ENCODE assay signal across 8 cellular contexts in genomic region chr5:150410524-150411244, GRCh38. TPM values are rescaled to one million over a fixed set of nuclear protein-coding genes. Genes with fewer than 3 reads are reported as not detected.
DNase-seq lines count a peak whose midpoint lies in the region; ATAC-seq and TF ChIP-seq lines count a peak whose summit lies in the region.

No MANE protein-coding gene starts in this region.

- intact Hi-C loops in A673 (cut with micrococcal nuclease; ENCODE audit: unreplicated experiment) (no loop called here), stomach (cut with DNase I; ENCODE audit: low total_unique reads) (no loop called here), posterior vena cava (cut with DNase I) (no loop called here)

- DNase-seq in A673 (ENCODE audit: low spot score) (peak; percentile 76), NCI-H2196 (lab: John Stamatoyannopoulos, UW; ENCODE audit: unreplicated experiment) (peak; percentile 70), WERI-Rb-1 (peak; percentile 56), lung (ENCODE audit: low spot score) (peak; percentile 78), stomach (peak; percentile 79), posterior vena cava (ENCODE audit: low spot score) (no peak)
- DNase-seq in effector CD4-positive, alpha-beta T cell: peak; percentile 42

- H3K4me3 ChIP-seq in A673 (ENCODE audit: low read depth, low read length, poor library complexity, severe bottlenecking) (no peak overlapping the region), WERI-Rb-1 (ENCODE audit: low read depth, low read length) (no peak overlapping the region), lung (peak overlapping the region; percentile 14), stomach (peak overlapping the region; percentile 46 to 57 (median 52))

- WGBS in lung, 2 donors: 7% methylated on average over 4 of the region's 4 CpGs
- 11 to 16% (median 13%) methylated on average over 4 of the region's 4 CpGs for WGBS in stomach, 5 donors

- POLR2A ChIA-PET in A673 (lab: Charles Lee; ENCODE audit: low non-redundant PET): interaction anchor here (0.6 kb wide), 1 partner anchor 158 kb away, joined by 3 read pairs; no protein-coding TSS in a partner anchor

- no TSS peak for BruUV-seq in A673 (replicated peaks; lab: Mats Ljungman, UMichigan)

- H3K36me3 ChIP-seq in A673 (ENCODE audit: insufficient read depth, low read length, poor library complexity, severe bottlenecking): no peaks in the 10 kb centered on the region
- H3K36me3 ChIP-seq in WERI-Rb-1: no peaks in the 10 kb centered on the region
- peaks cover 0 to 14% of the 10 kb centered on the region in 2 donors for H3K36me3 ChIP-seq in lung (ENCODE audit: control insufficient read depth in 2 of 2, insufficient read depth in 2 of 2, low read length in 2 of 2)
- H3K36me3 ChIP-seq in stomach: peaks cover 8 to 34% (median 15%) of the 10 kb centered on the region in 4 donors

- CTCF ChIA-PET in A673 (lab: Charles Lee): interaction anchor here (0.7 kb wide), 1 partner anchor 992 kb away, joined by 4 read pairs; no protein-coding TSS in a partner anchor

- TF ChIP-seq POLR2A in stomach (IDR thresholded peaks at IDR 0.05): no peak

- H3K27ac ChIP-seq in A673 (ENCODE audit: low read depth, low read length, poor library complexity, severe bottlenecking) (no peak overlapping the region), WERI-Rb-1 (peak overlapping the region; percentile 36), lung (ENCODE audit: low read depth in 1 of 2, low read length in 1 of 2) (peak overlapping the region; percentile 39 to 98), stomach (peak overlapping the region; percentile 83 to 96 (median 86))

- H3K9me3 ChIP-seq in A673 (ENCODE audit: low read depth, low read length, poor library complexity, severe bottlenecking) (no peaks in the 10 kb centered on the region), WERI-Rb-1 (ENCODE audit: severe bottlenecking) (no peaks in the 10 kb centered on the region), lung (ENCODE audit: control insufficient read depth in 2 of 2, insufficient read depth in 1 of 2, low read length in 1 of 2) (no peaks in the 10 kb centered on the region), stomach (no peaks in the 10 kb centered on the region)

- H3K27me3 ChIP-seq in A673 (replicated peaks; ENCODE audit: insufficient read depth, low read depth, low read length, poor library complexity): no peaks in the 10 kb centered on the region
- H3K27me3 ChIP-seq in WERI-Rb-1 (ENCODE audit: insufficient read depth, low read depth, severe bottlenecking): no peaks in the 10 kb centered on the region
- no peaks in the 10 kb centered on the region for H3K27me3 ChIP-seq in lung (ENCODE audit: control insufficient read depth, insufficient read depth)
- no peaks in the 10 kb centered on the region for H3K27me3 ChIP-seq in stomach

- TF ChIP-seq CTCF in A673 (conservative IDR thresholded peaks at IDR 0.05; ENCODE audit: low read depth, low read length): no peak
- no peak for TF ChIP-seq CTCF in WERI-Rb-1 (IDR thresholded peaks at IDR 0.05; ENCODE audit: low read depth, low read length)
- no peak for TF ChIP-seq CTCF in lung (IDR thresholded peaks at IDR 0.05; ENCODE audit: control extremely low read depth, extremely low read depth)
- no peak for TF ChIP-seq CTCF in stomach (IDR thresholded peaks at IDR 0.05)

- ATAC-seq in GM19035 (IDR thresholded peaks at IDR 0.05; ENCODE audit: unreplicated experiment) (peak; percentile 14), lung (ENCODE audit: insufficient read depth, low FRiP score) (peak; percentile 32)

- H3K4me1 ChIP-seq in A673 (ENCODE audit: insufficient read depth, low read length, poor library complexity, severe bottlenecking) (peaks cover 8% of the 10 kb centered on the region), lung (ENCODE audit: control insufficient read depth in 2 of 2, insufficient read depth in 2 of 2, low read length in 2 of 2) (peaks cover 0 to 2% of the 10 kb centered on the region in 2 donors), stomach (peaks cover 17 to 55% (median 36%) of the 10 kb centered on the region in 4 donors)

- no peak for TF ChIP-seq EP300 in stomach (IDR thresholded peaks at IDR 0.05)

RNA-seq across cellular contexts. Expression of gene CD74, which starts 2.0 kb away (rescaled TPM):
- total RNA-seq in A673 (2021): not detected in 2 replicates
- total RNA-seq in lung: 1,000 to 10,000 TPM; 1,061 to 2,819 TPM
- polyA plus RNA-seq in lung: 1,000 to 10,000 TPM; 1,429 to 2,010 TPM
- 1,000 to 10,000 TPM in 1 of 5 donors, 100 to 1,000 TPM in 4; 102 to 1,185 (median 324) TPM for total RNA-seq in stomach
- polyA plus RNA-seq in stomach: 100 to 1,000 TPM; 177 to 883 (median 268) TPM
- total RNA-seq in posterior vena cava: 100 to 1,000 TPM; 279 to 566 TPM

RNA-seq across cellular contexts. Expression of gene RPS14, which starts 38.9 kb away (rescaled TPM):
- total RNA-seq in A673 (2021): 1,789 and 1,909 TPM in 2 replicates
- total RNA-seq in lung: 1,000 to 10,000 TPM; 1,065 to 1,395 TPM
- polyA plus RNA-seq in lung: 1,000 to 10,000 TPM; 3,509 to 4,623 TPM
- 1,000 to 10,000 TPM in 4 of 5 donors, 100 to 1,000 TPM in 1; 899 to 3,971 (median 1,858) TPM for total RNA-seq in stomach
- polyA plus RNA-seq in stomach: 1,000 to 10,000 TPM; 4,327 to 6,427 (median 4,820) TPM
- 1,000 to 10,000 TPM; 1,337 to 1,411 TPM for total RNA-seq in posterior vena cava

RNA-seq across cellular contexts. Expression of gene TCOF1, which starts 53.2 kb away (rescaled TPM):
- total RNA-seq in A673 (2021): 109 TPM in 2 replicates
- 10 to 100 TPM; 17.0 to 25.3 TPM for total RNA-seq in lung
- 10 to 100 TPM; 13.3 to 14.7 TPM for polyA plus RNA-seq in lung
- 10 to 100 TPM; 13.6 to 47.8 (median 36.2) TPM for total RNA-seq in stomach
- 10 to 100 TPM; 11.7 to 74.1 (median 14.0) TPM for polyA plus RNA-seq in stomach
- 10 to 100 TPM; 19.2 to 24.4 TPM for total RNA-seq in posterior vena cava

Comparison
In these comparisons a context has a peak if more than half of its experiments do, and no peak if none do; other contexts are left out.
1. H3K4me3 ChIP-seq: peak in lung (single experiment) and stomach (4 of 4); none in A673 (single experiment) and WERI-Rb-1 (single experiment).
2. RNA of gene CD74, which starts 2.0 kb away (total RNA-seq): 1,061 to 2,819 TPM in lung, 279 to 566 TPM in posterior vena cava and 102 to 1,185 TPM in stomach; not detected in A673; every median in the first group is over 10 times any median in the second.